ENCODE assay signal across 21 cellular contexts in the genomic region with DNA sequence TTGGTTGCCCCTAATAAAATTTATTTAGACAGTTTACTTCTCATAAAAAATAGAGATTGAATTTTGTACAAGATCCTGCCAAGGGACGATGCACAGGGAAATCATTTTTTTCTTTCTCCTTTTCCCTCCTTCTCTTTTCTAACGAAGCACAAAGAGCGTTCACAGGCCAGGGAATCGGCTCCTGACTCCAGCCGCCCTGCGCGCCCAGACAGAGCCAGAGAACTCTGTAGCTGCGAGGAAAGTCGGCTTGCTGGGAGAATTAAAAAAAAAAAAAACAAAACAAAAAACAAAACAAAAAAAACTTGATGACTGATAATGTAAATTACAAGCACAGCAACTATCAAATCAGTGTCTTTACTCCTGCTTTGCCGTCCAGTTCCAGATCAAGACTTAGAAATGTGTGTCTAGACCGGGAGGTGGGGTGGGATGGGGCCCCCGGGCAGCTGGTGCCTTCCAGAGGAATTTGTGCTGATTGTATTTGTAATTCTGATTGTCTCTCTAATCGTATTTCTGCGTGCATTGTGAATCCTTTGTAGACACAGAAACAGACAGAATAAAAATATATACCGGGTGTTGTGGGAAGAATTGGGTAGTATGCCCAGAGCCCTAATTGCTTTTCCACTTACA. TPM values are rescaled to one million over a fixed set of nuclear protein-coding genes. Genes with fewer than 3 reads are reported as not detected.
DNase-seq lines count a peak whose midpoint lies in the region; ATAC-seq, FAIRE-seq and TF ChIP-seq lines count a peak whose summit lies in the region.
"Had no signal": no experiment of that assay in that cellular context is flagged by ENCODE, and none has a peak within 500 bp of the region (broad histone marks: within the 10 kb centered on the region; RNA-seq: fewer than 3 reads in every experiment).

No MANE protein-coding gene starts in this region.

- peak overlapping the region; percentile 48; the same call in 1 of the 2 replicates for H3K18ac ChIP-seq in H1 (ENCODE audit: extremely low read depth, low read length)

- peaks cover 0 to 49% (median 32%) of the 10 kb centered on the region in 8 donors for H3K9me3 Mint-ChIP-seq in CD4-positive, alpha-beta memory T cell
- no peaks in the 10 kb centered on the region for H3K9me3 Mint-ChIP-seq in neural crest cell

- H2AK5ac ChIP-seq in H1 (ENCODE audit: low read depth, low read length) = no peak overlapping the region

- peaks cover 3 to 6% of the 10 kb centered on the region in 2 donors for H3K36me3 Mint-ChIP-seq in CD4-positive, alpha-beta memory T cell
- no peaks in the 10 kb centered on the region for H3K36me3 Mint-ChIP-seq in neural crest cell (ENCODE audit: low read depth)

- H2BK5ac ChIP-seq in H1 (ENCODE audit: low read depth, low read length) = no peak overlapping the region

- H3K27ac ChIP-seq in CD4-positive, alpha-beta memory T cell (ENCODE audit: low read depth, low read length) = no peak overlapping the region
- no peak overlapping the region for H3K27ac ChIP-seq in HUES6 (ENCODE audit: low read depth, low read length)
- no peak overlapping the region for H3K27ac ChIP-seq in H1 (ENCODE audit: low read depth, low read length)
- H3K27ac ChIP-seq: BLaER1 treated with 17β-estradiol and CSF1 and Interleukin-3, amounts not matched to agents 10 nM and 100 nM; SK-N-MC had no signal

- H3K27ac Mint-ChIP-seq in CD4-positive, alpha-beta memory T cell = peak overlapping the region in 4 of 7 donors; percentile 29 to 69 (median 59)
- H3K27ac Mint-ChIP-seq in neural crest cell (ENCODE audit: unreplicated experiment) = no peak overlapping the region

- no peak for TF ChIP-seq EP300 in H1 (IDR thresholded peaks at IDR 0.05; ENCODE audit: borderline replicate concordance in 1 of 2, low read depth in 2 of 2, low read length in 2 of 2)

- peaks cover 64 to 67% of the 10 kb centered on the region in 2 donors for H3K27me3 Mint-ChIP-seq in CD4-positive, alpha-beta memory T cell
- peaks cover 99% of the 10 kb centered on the region for H3K27me3 Mint-ChIP-seq in neural crest cell (ENCODE audit: low read depth)

- CTCF ChIA-PET in CD4-positive, alpha-beta memory T cell (lab: Charles Lee; ENCODE audit: partially characterized antibody) = no interaction called here
- CTCF ChIA-PET in H1 (lab: Charles Lee; ENCODE audit: partially characterized antibody) = interaction anchor here (0.6 kb wide), 1 partner anchor 316 kb away, joined by 3 read pairs; no protein-coding TSS in a partner anchor

- peaks cover 89% of the 10 kb centered on the region for H3K27me3 ChIP-seq in CD4-positive, alpha-beta memory T cell (ENCODE audit: insufficient read depth, low read length)
- H3K27me3 ChIP-seq in HUES6 (ENCODE audit: control insufficient read depth, insufficient read depth, low read length) = peaks cover 99% of the 10 kb centered on the region
- H3K27me3 ChIP-seq in H1 (replicated peaks in 1 of 4; ENCODE audit: control insufficient read depth in 3 of 4, extremely low read depth in 1 of 4, insufficient read depth in 3 of 4, low read length in 3 of 4) = peaks cover 80 to 100% (median 93%) of the 10 kb centered on the region in 4 experiments

- no peak overlapping the region for H3K4me3 ChIP-seq in CD4-positive, alpha-beta memory T cell (ENCODE audit: low read length in 2 of 2)
- H3K4me3 ChIP-seq in HUES6 (ENCODE audit: low read depth, low read length) (peak overlapping the region; percentile 47; the same call in 1 of the 2 replicates), H1 (ENCODE audit: extremely low read depth in 1 of 4, insufficient read depth in 2 of 4, low read depth in 3 of 4, low read length in 4 of 4) (peak overlapping the region in 1 of 4 experiments; percentile 35; a peak in 1 of 8 replicates)
- H3K4me3 ChIP-seq: BLaER1 treated with 17β-estradiol and CSF1 and Interleukin-3, amounts not matched to agents 10 nM and 100 nM; SK-N-MC had no signal

- H3K14ac ChIP-seq in H1 (ENCODE audit: insufficient read length) = no peak overlapping the region

- H2BK12ac ChIP-seq in H1 (ENCODE audit: low read depth, low read length) = no peak overlapping the region

- H2BK15ac ChIP-seq in H1 (ENCODE audit: low read length) = no peak overlapping the region

- no peaks in the 10 kb centered on the region for H3K36me3 ChIP-seq in CD4-positive, alpha-beta memory T cell (ENCODE audit: insufficient read depth, low read length)
- no peaks in the 10 kb centered on the region for H3K36me3 ChIP-seq in HUES6 (ENCODE audit: control insufficient read depth, insufficient read depth, low read length)
- H3K36me3 ChIP-seq in H1 (ENCODE audit: control insufficient read depth in 2 of 4, insufficient read depth in 4 of 4, low read length in 3 of 4) = no peaks in the 10 kb centered on the region; a peak in 1 of 8 replicates
- H3K36me3 ChIP-seq: BLaER1 treated with 17β-estradiol and CSF1 and Interleukin-3, amounts not matched to agents 10 nM and 100 nM had no signal

- no peak overlapping the region for H3K9ac ChIP-seq in HUES6 (ENCODE audit: low read length)
- H3K9ac ChIP-seq in H1 (replicated peaks in 1 of 4; ENCODE audit: extremely low read depth in 1 of 4, low read depth in 3 of 4, low read length in 3 of 4) = no peak overlapping the region
- H3K9ac ChIP-seq: BLaER1 treated with 17β-estradiol and CSF1 and Interleukin-3, amounts not matched to agents 10 nM and 100 nM had no signal

- TF ChIP-seq RAD21 in H1 (IDR thresholded peaks at IDR 0.05 in 1 of 2, conservative IDR thresholded peaks at IDR 0.05 in 1 of 2; ENCODE audit: low read depth in 2 of 2, low read length in 2 of 2) = no peak

- no peak overlapping the region for H3K4ac ChIP-seq in H1 (replicated peaks; ENCODE audit: insufficient read length, low read depth, low read length)

- no peak overlapping the region for H2BK20ac ChIP-seq in H1 (ENCODE audit: low read length)

- intact Hi-C loops in CD4-positive, alpha-beta memory T cell (cut with micrococcal nuclease) = loop anchor here (10.0 kb wide), 2 partner anchors 133 to 653 kb away; partner anchors contain the start of genes AP3B1 and TBCA
- intact Hi-C loops in Right ventricle myocardium superior (cut with DNase I) = loop anchor here (10.0 kb wide), 1 partner anchor 373 kb away; no protein-coding TSS in a partner anchor

- peak overlapping the region in 1 of 2 experiments; percentile 59; a peak in 2 of 4 replicates for H3K4me2 ChIP-seq in H1 (ENCODE audit: insufficient read depth in 1 of 2, low read depth in 2 of 2, low read length in 2 of 2)
- H3K4me2 ChIP-seq: BLaER1 treated with 17β-estradiol and CSF1 and Interleukin-3, amounts not matched to agents 10 nM and 100 nM had no signal

- FAIRE-seq in H1 (lab: Jason Lieb, UNC) = no peak
- FAIRE-seq: D721Med, H54 had no signal

- H3K56ac ChIP-seq in H1 (replicated peaks; ENCODE audit: insufficient read length, low read depth, low read length) = no peak overlapping the region

- H3K79me2 ChIP-seq in H1 (ENCODE audit: control insufficient read depth in 1 of 2, insufficient read depth in 2 of 2, low read length in 2 of 2) = no peaks in the 10 kb centered on the region

- WGBS in H1 (ENCODE audit: extremely low coverage in 1 of 2, insufficient coverage in 1 of 2, insufficient read length in 1 of 2, insufficient replicate concordance in 2 of 2, low coverage in 1 of 2, low lambda C conversion rate in 2 of 2, missing lambda C conversion rate in 1 of 2), 2 experiments = 11% methylated on average over 15 of the region's 15 CpGs; no CpG with 5 or more reads in 1 of the 2 experiments

- H4K5ac ChIP-seq in H1 (ENCODE audit: insufficient read length, low read depth, low read length) = no peak overlapping the region

- no peaks in the 10 kb centered on the region for H3K9me3 ChIP-seq in CD4-positive, alpha-beta memory T cell (ENCODE audit: control insufficient read depth in 1 of 2, low read length in 2 of 2)
- no peaks in the 10 kb centered on the region for H3K9me3 ChIP-seq in HUES6 (ENCODE audit: control insufficient read depth, insufficient read depth, low read depth, low read length)
- no peaks in the 10 kb centered on the region for H3K9me3 ChIP-seq in H1 (ENCODE audit: insufficient read depth in 2 of 2, low read depth in 1 of 2, low read length in 1 of 2)

- H3K79me1 ChIP-seq in H1 (ENCODE audit: low read depth, low read length) = no peaks in the 10 kb centered on the region

- peaks cover 9% of the 10 kb centered on the region for H3K23me2 ChIP-seq in H1 (ENCODE audit: low read depth, low read length)

- no peak overlapping the region for H2BK120ac ChIP-seq in H1 (replicated peaks; ENCODE audit: low read depth, low read length)

- POLR2A ChIA-PET in CD4-positive, alpha-beta memory T cell (lab: Charles Lee; ENCODE audit: partially characterized antibody) = interaction anchor here (2.3 kb wide), 1 partner anchor 9 kb away, joined by 5 read pairs; no protein-coding TSS in a partner anchor
- POLR2A ChIA-PET in H1 (lab: Charles Lee; ENCODE audit: partially characterized antibody) = interaction anchor here (1.2 to 1.4 kb wide), 3 partner anchors 12 to 206 kb away, joined by 3 to 5 read pairs (median 4); no protein-coding TSS in a partner anchor

- peak overlapping the region in 1 of 8 donors; percentile 46 for H3K4me3 Mint-ChIP-seq in CD4-positive, alpha-beta memory T cell
- peak overlapping the region; percentile 11 for H3K4me3 Mint-ChIP-seq in neural crest cell

- TF ChIP-seq CTCF in H1 (IDR thresholded peaks at IDR 0.05; ENCODE audit: control extremely low read depth in 1 of 3, insufficient read depth in 1 of 3, low read depth in 1 of 3, low read length in 3 of 3) = no peak
- no peak for TF ChIP-seq CTCF in neural crest cell (conservative IDR thresholded peaks at IDR 0.05)

- peaks cover 17 to 28% of the 10 kb centered on the region in 2 experiments for H4K20me1 ChIP-seq in H1 (replicated peaks in 1 of 2; ENCODE audit: control insufficient read depth in 1 of 2, insufficient read depth in 2 of 2, low read length in 2 of 2)

- peaks cover 15% of the 10 kb centered on the region for H3K4me1 ChIP-seq in CD4-positive, alpha-beta memory T cell (ENCODE audit: insufficient read depth, low read length)
- H3K4me1 ChIP-seq in HUES6 (ENCODE audit: control insufficient read depth, insufficient read depth, low read length) (peaks cover 45% of the 10 kb centered on the region), H1 (replicated peaks in 1 of 4; ENCODE audit: control insufficient read depth in 3 of 4, insufficient read depth in 4 of 4, low read length in 3 of 4) (peaks cover 8 to 22% (median 10%) of the 10 kb centered on the region in 4 experiments)

- 0 out of 2 replicates have a peak overlapping the region, but pooled peaks have one; percentile 21 for H4K8ac ChIP-seq in H1 (ENCODE audit: extremely low read depth, insufficient read depth, low read length)

- H3K4me1 Mint-ChIP-seq in CD4-positive, alpha-beta memory T cell = peaks cover 17 to 55% (median 26%) of the 10 kb centered on the region in 4 donors
- H3K4me1 Mint-ChIP-seq in neural crest cell = peaks cover 42% of the 10 kb centered on the region

- no peak for TF ChIP-seq POLR2A in H1 (IDR thresholded peaks at IDR 0.05; ENCODE audit: control extremely low read depth in 1 of 2, low read depth in 2 of 2, low read length in 2 of 2)

- no peak for DNase-seq in CD4-positive, alpha-beta memory T cell
- DNase-seq in H1 (ENCODE audit: low read depth in 1 of 2, low spot score in 2 of 2) (no peak), neural crest cell (ENCODE audit: low read depth, low spot score) (no peak), Right ventricle myocardium superior (no peak), putamen (ENCODE audit: low spot score) (no peak), COR-L47 (lab: John Stamatoyannopoulos, UW) (no peak), G401 (ENCODE audit: low spot score) (no peak)
- DNase-seq: DMS79, Kasumi-1, NCI-H1694, NCI-H2081, NCI-H2171 treated with DMSO at 0.1 percent for 48 hours, NCI-H446, NCI-H526, SHP77 treated with DMSO at 0.1 percent for 48 hours had no signal

- H2AFZ ChIP-seq in H1 (ENCODE audit: low read length) = no peak overlapping the region

- H4K91ac ChIP-seq in H1 (replicated peaks; ENCODE audit: insufficient read length, low read length) = no peak overlapping the region

- in situ Hi-C loops in G401 (cut with HindIII; ENCODE audit: low sequenced_read_pairs) = no loop called here

- no peak for ATAC-seq in Right ventricle myocardium superior (ENCODE audit: poor library complexity)

- no peak overlapping the region for H3K23ac ChIP-seq in H1 (ENCODE audit: insufficient read length)

RNA-seq across cellular contexts. Expression of gene OTP, which starts 3.6 kb away (rescaled TPM):
- total RNA-seq in CD4-positive, alpha-beta memory T cell = not detected
- polyA plus RNA-seq in CD4-positive, alpha-beta memory T cell = not detected
- total RNA-seq in H1 (2021; fragmentation: NEBNext Ultra II Directional; extraction: Animal tissue kit (Norgen Biotek cat#: 25700)) = not detected in 2 replicates
- polyA plus RNA-seq in H1 (2011; rRNA removed) = not detected in 2 replicates
- not detected for polyA plus RNA-seq in H1 (2011; cell fraction: cytosol; rRNA removed)
- not detected for polyA plus RNA-seq in H1 (2011; cell fraction: nucleus; rRNA removed)
- not detected in 4 replicates for polyA plus RNA-seq in H1 (2012, experiment 1 of 2)
- polyA plus RNA-seq in H1 (2012, experiment 2 of 2) = not detected
- 0.02 TPM for polyA plus RNA-seq in H1 (2013, experiment 1 of 2)
- 0.02 TPM for polyA plus RNA-seq in H1 (2013, experiment 2 of 2)
- polyA minus RNA-seq in H1 (2011; rRNA and poly(A)+ RNA removed) = not detected in 2 replicates
- polyA minus RNA-seq in H1 (2011; cell fraction: cytosol; rRNA and poly(A)+ RNA removed) = not detected
- not detected for polyA minus RNA-seq in H1 (2011; cell fraction: nucleus; rRNA and poly(A)+ RNA removed)
- total RNA-seq in neural crest cell (2.1 and 3.1 TPM in 2 replicates), Right ventricle myocardium superior (not detected)
- not detected in 2 replicates for total RNA-seq in G401 (2014; rRNA removed; shearing (Covaris generic))
- total RNA-seq: MCF 10A had no signal
